Comparison of ENCODE assay signal across 2 cellular contexts in genomic region chr4:138196153-138196552, GRCh38.
TF ChIP-seq lines count a peak whose summit lies in the region.

No MANE protein-coding gene starts in this region.

TF ChIP-seq in K562, 482 proteins besides CTCF, POLR2A, EP300 and RAD21 (continued from another document):
- no peak for TF ChIP-seq SMARCC2 (IDR thresholded peaks at IDR 0.05; ENCODE audit: low read depth)

TF ChIP-seq in SK-N-SH treated with all-trans-retinoic acid at 6 μM for 48 hours, 23 proteins besides CTCF, POLR2A, EP300 and RAD21 (continued from another document):
- TF ChIP-seq TSHZ2 (CRISPR knock-in tag; IDR thresholded peaks at IDR 0.05) (no peak), ISL1 (CRISPR knock-in tag; IDR thresholded peaks at IDR 0.05) (no peak), SNAI2 (CRISPR knock-in tag; IDR thresholded peaks at IDR 0.05) (no peak), TOX (CRISPR knock-in tag; IDR thresholded peaks at IDR 0.05; ENCODE audit: borderline replicate concordance) (no peak)
